Comparison of ENCODE assay signal across 26 cellular contexts in the genomic region with DNA sequence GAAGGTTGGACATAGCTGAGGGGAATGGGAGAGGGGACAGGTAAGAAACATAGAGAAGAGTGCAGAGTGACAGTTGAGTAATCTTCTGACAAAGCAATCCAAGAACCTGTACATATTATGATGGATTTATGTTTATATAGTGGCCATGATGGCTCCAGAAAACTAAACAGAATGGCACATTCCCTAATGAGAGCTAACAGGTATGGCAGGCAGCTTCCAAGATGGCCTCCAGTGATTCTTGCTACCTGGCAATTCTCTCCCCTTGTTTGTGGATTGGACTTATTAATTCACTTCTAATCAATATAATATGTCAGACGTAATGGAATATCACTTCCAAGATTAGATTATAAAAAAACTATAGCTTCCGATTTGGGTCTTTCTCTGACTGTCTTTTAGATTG.
"Had no signal": no experiment of that assay in that cellular context is flagged by ENCODE, and none has a peak within 500 bp of the region (broad histone marks: within the 10 kb centered on the region; RNA-seq: fewer than 3 reads in every experiment).

No MANE protein-coding gene starts in this region.

- H3K27me3 Mint-ChIP-seq: naive B cell; progenitor cell of endocrine pancreas; stimulated activated naive B cell treated with anti-CD40 and anti-IgM and Interleukin-4, amounts not matched to agents 10 μg/mL and 1 μg/mL and 100 μg/mL, for 72 hours had no signal

- H3K4me3 ChIP-seq: left ventricle myocardium inferior, lung, ovary, right atrium auricular region, right lobe of liver, smooth muscle cell, stomach, thoracic aorta, tibial artery, uterus had no signal

- FAIRE-seq: islet of Langerhans, kidney had no signal

- H3K4me2 ChIP-seq: smooth muscle cell had no signal

- H3K27ac Mint-ChIP-seq: immature natural killer cell; mesothelial cell of epicardium; natural killer cell; nephron progenitor cell; progenitor cell of endocrine pancreas; stimulated activated naive B cell treated with anti-CD40 and anti-IgM and Interleukin-4, amounts not matched to agents 10 μg/mL and 1 μg/mL and 100 μg/mL, for 72 hours had no signal

- H3K27me3 ChIP-seq: ovary, right atrium auricular region, right lobe of liver, stomach, tibial artery, uterus had no signal

- H3K27ac ChIP-seq: left ventricle myocardium inferior, ovary, right atrium auricular region, right lobe of liver, stomach, thoracic aorta, tibial artery, uterus had no signal

- H3K4me1 ChIP-seq: left ventricle myocardium inferior, right atrium auricular region, right lobe of liver, stomach, tibial artery, uterus had no signal

- ATAC-seq: natural killer cell; right lobe of liver; stimulated activated naive B cell treated with anti-CD40 and anti-IgM and Interleukin-4, amounts not matched to agents 10 μg/mL and 1 μg/mL and 100 μg/mL, for 72 hours; stimulated activated naive CD8-positive, alpha-beta T cell treated with anti-CD3 and anti-CD28 coated beads, Interleukin-15, Interleukin-2, amounts not matched to agents 100 U/mL and 50 U/mL, for 24 hours had no signal

- H3K4me3 Mint-ChIP-seq: immature natural killer cell; mesothelial cell of epicardium; naive B cell; natural killer cell; nephron progenitor cell; stimulated activated naive B cell treated with anti-CD40 and anti-IgM and Interleukin-4, amounts not matched to agents 10 μg/mL and 1 μg/mL and 100 μg/mL, for 72 hours had no signal

- H3K36me3 Mint-ChIP-seq: immature natural killer cell; mesothelial cell of epicardium; naive B cell; natural killer cell; stimulated activated naive B cell treated with anti-CD40 and anti-IgM and Interleukin-4, amounts not matched to agents 10 μg/mL and 1 μg/mL and 100 μg/mL, for 72 hours had no signal

- H3K36me3 ChIP-seq: left ventricle myocardium inferior, ovary, right atrium auricular region, right lobe of liver, stomach, thoracic aorta, tibial artery, uterus had no signal

- H3K4me1 Mint-ChIP-seq: immature natural killer cell; naive B cell; nephron progenitor cell; stimulated activated naive B cell treated with anti-CD40 and anti-IgM and Interleukin-4, amounts not matched to agents 10 μg/mL and 1 μg/mL and 100 μg/mL, for 72 hours had no signal

- H3K9me3 ChIP-seq: left ventricle myocardium inferior, ovary, right atrium auricular region, right lobe of liver, stomach, thoracic aorta, tibial artery, uterus had no signal

- DNase-seq: hypothalamus; immature natural killer cell; kidney; left ventricle myocardium inferior; mesendoderm; naive B cell; natural killer cell; nephron progenitor cell; ovary; right lobe of liver; stimulated activated CD4-positive, alpha-beta T cell treated with anti-CD3 and anti-CD28 coated beads, Interleukin-15, amount 100 ng/mL, for 24 hours; stimulated activated CD4-positive, alpha-beta T cell treated with anti-CD3 and anti-CD28 coated beads, Interleukin-2, amount 100 ng/mL, for 24 hours; stimulated activated CD4-positive, alpha-beta T cell treated with anti-CD3 and anti-CD28 coated beads, Interleukin-4, amount 100 ng/mL, for 1 hour; stimulated activated naive B cell treated with anti-CD40 and anti-IgM and Interleukin-4, amounts not matched to agents 10 μg/mL and 1 μg/mL and 100 μg/mL, for 72 hours; stimulated activated naive CD8-positive, alpha-beta T cell treated with anti-CD3 and anti-CD28 coated beads, Interleukin-15, Interleukin-2, amounts not matched to agents 100 U/mL and 50 U/mL, for 24 hours; stomach; tibial artery; trophoblast cell; uterus had no signal

- H3K9me3 Mint-ChIP-seq: mesothelial cell of epicardium; naive B cell; nephron progenitor cell; stimulated activated naive B cell treated with anti-CD40 and anti-IgM and Interleukin-4, amounts not matched to agents 10 μg/mL and 1 μg/mL and 100 μg/mL, for 72 hours had no signal
